In genomic region chr14:102362084-102362483, GRCh38 we compare ENCODE assay signal across 1 cellular context.
TF ChIP-seq lines count a peak whose summit lies in the region.

No MANE protein-coding gene starts in this region.

TF ChIP-seq in liver, 16 proteins besides CTCF, POLR2A, EP300 and RAD21 (continued from another document):
- TF ChIP-seq REST (IDR thresholded peaks at IDR 0.05), result no peak
- TF ChIP-seq HNF4G (IDR thresholded peaks at IDR 0.05), result no peak
- TF ChIP-seq SP1 (IDR thresholded peaks at IDR 0.05), result no peak
- TF ChIP-seq FOXA1 (IDR thresholded peaks at IDR 0.05), result no peak
